ENCODE assay signal across 1 cellular context in the genomic region with DNA sequence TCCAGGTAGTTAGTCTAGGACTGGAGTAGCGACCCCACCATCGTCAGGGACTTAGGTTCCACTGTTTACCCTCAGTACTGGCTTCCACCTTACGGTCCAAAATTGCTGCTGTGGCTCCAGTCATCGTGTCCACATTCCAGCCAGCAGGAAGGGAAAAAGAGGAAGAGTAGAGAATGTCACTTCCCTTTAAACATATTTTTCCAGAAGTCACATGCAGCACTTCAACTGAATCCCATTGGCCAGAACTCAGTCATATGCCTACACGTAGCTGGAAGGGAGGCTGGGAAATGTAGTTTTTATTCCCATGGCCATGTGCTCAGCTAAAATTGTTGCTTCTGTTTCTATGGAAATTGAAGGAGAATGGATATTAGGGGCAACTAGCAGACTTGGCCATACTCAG.
TF ChIP-seq lines count a peak whose summit lies in the region.

No MANE protein-coding gene starts in this region.

TF ChIP-seq in K562, 482 proteins besides CTCF, POLR2A, EP300 and RAD21 (continued from another document and continues in another):
- TF ChIP-seq, protein P1, sequence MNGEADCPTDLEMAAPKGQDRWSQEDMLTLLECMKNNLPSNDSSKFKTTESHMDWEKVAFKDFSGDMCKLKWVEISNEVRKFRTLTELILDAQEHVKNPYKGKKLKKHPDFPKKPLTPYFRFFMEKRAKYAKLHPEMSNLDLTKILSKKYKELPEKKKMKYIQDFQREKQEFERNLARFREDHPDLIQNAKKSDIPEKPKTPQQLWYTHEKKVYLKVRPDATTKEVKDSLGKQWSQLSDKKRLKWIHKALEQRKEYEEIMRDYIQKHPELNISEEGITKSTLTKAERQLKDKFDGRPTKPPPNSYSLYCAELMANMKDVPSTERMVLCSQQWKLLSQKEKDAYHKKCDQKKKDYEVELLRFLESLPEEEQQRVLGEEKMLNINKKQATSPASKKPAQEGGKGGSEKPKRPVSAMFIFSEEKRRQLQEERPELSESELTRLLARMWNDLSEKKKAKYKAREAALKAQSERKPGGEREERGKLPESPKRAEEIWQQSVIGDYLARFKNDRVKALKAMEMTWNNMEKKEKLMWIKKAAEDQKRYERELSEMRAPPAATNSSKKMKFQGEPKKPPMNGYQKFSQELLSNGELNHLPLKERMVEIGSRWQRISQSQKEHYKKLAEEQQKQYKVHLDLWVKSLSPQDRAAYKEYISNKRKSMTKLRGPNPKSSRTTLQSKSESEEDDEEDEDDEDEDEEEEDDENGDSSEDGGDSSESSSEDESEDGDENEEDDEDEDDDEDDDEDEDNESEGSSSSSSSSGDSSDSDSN (IDR thresholded peaks at IDR 0.05; ENCODE audit: borderline replicate concordance in 1 of 2, low read depth in 2 of 2, low read length in 2 of 2) = no peak
- TF ChIP-seq ASH1L (IDR thresholded peaks at IDR 0.05; ENCODE audit: borderline replicate concordance, low read depth, partially characterized antibody) (no peak), SRF (CRISPR knock-in tag; IDR thresholded peaks at IDR 0.05) (no peak), PYGO2 (tag; IDR thresholded peaks at IDR 0.05) (no peak), SIN3B (IDR thresholded peaks at IDR 0.05; ENCODE audit: low read depth) (no peak), ADNP (tag; IDR thresholded peaks at IDR 0.05) (no peak), FUS (optimal IDR thresholded peaks at IDR 0.05; ENCODE audit: low read depth, low read length) (no peak), KHSRP (IDR thresholded peaks at IDR 0.05) (no peak), HDAC3 (IDR thresholded peaks at IDR 0.05; ENCODE audit: borderline replicate concordance, partially characterized antibody) (no peak), SRSF1 (IDR thresholded peaks at IDR 0.05; ENCODE audit: low read depth, low read length) (no peak), ELF4 (CRISPR knock-in tag; IDR thresholded peaks at IDR 0.05) (no peak), ZBTB8A (IDR thresholded peaks at IDR 0.05; ENCODE audit: partially characterized antibody) (no peak), MTA2 (IDR thresholded peaks at IDR 0.05; ENCODE audit: low read depth) (no peak), RBM14 (IDR thresholded peaks at IDR 0.05; ENCODE audit: borderline replicate concordance, insufficient read depth, low read depth, low read length) (no peak), RBM39 (optimal IDR thresholded peaks at IDR 0.05; ENCODE audit: low read depth, low read length) (no peak), JUND (IDR thresholded peaks at IDR 0.05; ENCODE audit: borderline replicate concordance, low read depth, low read length) (no peak), JUND (tag; IDR thresholded peaks at IDR 0.05; ENCODE audit: borderline replicate concordance, low read depth, low read length) (no peak), SUPT5H (IDR thresholded peaks at IDR 0.05) (no peak), TSC22D4 (tag; IDR thresholded peaks at IDR 0.05) (no peak), KDM5B (IDR thresholded peaks at IDR 0.05; ENCODE audit: insufficient replicate concordance, low read depth, low read length) (no peak), ZNF764 (CRISPR knock-in tag; IDR thresholded peaks at IDR 0.05; ENCODE audit: low read depth) (no peak), ESRRA (IDR thresholded peaks at IDR 0.05; ENCODE audit: borderline replicate concordance, low read depth) (peak; percentile 55; the same call in 1 of the 2 replicates), RBM22 (IDR thresholded peaks at IDR 0.05; ENCODE audit: low read depth, low read length, poor library complexity, severe bottlenecking) (no peak), ZNF384 (IDR thresholded peaks at IDR 0.05; ENCODE audit: low read depth, low read length) (no peak), IFI16 (CRISPR knock-in tag; IDR thresholded peaks at IDR 0.05) (no peak), ZNF143 (CRISPR knock-in tag; IDR thresholded peaks at IDR 0.05) (peak; percentile 83), ELF1 (tag; IDR thresholded peaks at IDR 0.05) (peak; percentile 41; the same call in 1 of the 2 replicates), HNRNPK (IDR thresholded peaks at IDR 0.05; ENCODE audit: low read depth, low read length, poor library complexity, severe bottlenecking) (no peak), HOXB6 (CRISPR knock-in tag; IDR thresholded peaks at IDR 0.05; ENCODE audit: borderline replicate concordance) (no peak), SMAD2 (IDR thresholded peaks at IDR 0.05; ENCODE audit: low read depth, low read length) (no peak), GTF2E2 (tag; IDR thresholded peaks at IDR 0.05) (no peak), XRCC3 (IDR thresholded peaks at IDR 0.05) (no peak), TEAD2 (tag; IDR thresholded peaks at IDR 0.05) (peak; percentile 68; the same call in 1 of the 2 replicates), PHB (CRISPR knock-in tag; IDR thresholded peaks at IDR 0.05) (no peak), PCBP2 (IDR thresholded peaks at IDR 0.05; ENCODE audit: low read depth, low read length, poor library complexity, severe bottlenecking) (no peak), DDX20 (tag; IDR thresholded peaks at IDR 0.05; ENCODE audit: low read depth) (no peak), KAT8 (IDR thresholded peaks at IDR 0.05; ENCODE audit: low read depth) (no peak), PTBP1 (IDR thresholded peaks at IDR 0.05; ENCODE audit: low read depth, low read length) (no peak; the same call in 1 of the 2 replicates), SIRT6 (IDR thresholded peaks at IDR 0.05; ENCODE audit: low read depth, low read length) (no peak), ETS2 (tag; IDR thresholded peaks at IDR 0.05; ENCODE audit: borderline replicate concordance, poor library complexity, severe bottlenecking) (no peak), KLF1 (tag; IDR thresholded peaks at IDR 0.05) (no peak)
- TF ChIP-seq, protein P2, sequence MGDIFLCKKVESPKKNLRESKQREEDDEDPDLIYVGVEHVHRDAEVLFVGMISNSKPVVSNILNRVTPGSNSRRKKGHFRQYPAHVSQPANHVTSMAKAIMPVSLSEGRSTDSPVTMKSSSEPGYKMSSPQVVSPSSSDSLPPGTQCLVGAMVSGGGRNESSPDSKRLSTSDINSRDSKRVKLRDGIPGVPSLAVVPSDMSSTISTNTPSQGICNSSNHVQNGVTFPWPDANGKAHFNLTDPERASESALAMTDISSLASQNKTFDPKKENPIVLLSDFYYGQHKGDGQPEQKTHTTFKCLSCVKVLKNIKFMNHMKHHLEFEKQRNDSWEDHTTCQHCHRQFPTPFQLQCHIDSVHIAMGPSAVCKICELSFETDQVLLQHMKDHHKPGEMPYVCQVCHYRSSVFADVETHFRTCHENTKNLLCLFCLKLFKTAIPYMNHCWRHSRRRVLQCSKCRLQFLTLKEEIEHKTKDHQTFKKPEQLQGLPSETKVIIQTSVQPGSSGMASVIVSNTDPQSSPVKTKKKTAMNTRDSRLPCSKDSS (IDR thresholded peaks at IDR 0.05; ENCODE audit: low read depth, partially characterized antibody) = no peak
- TF ChIP-seq, protein P3, sequence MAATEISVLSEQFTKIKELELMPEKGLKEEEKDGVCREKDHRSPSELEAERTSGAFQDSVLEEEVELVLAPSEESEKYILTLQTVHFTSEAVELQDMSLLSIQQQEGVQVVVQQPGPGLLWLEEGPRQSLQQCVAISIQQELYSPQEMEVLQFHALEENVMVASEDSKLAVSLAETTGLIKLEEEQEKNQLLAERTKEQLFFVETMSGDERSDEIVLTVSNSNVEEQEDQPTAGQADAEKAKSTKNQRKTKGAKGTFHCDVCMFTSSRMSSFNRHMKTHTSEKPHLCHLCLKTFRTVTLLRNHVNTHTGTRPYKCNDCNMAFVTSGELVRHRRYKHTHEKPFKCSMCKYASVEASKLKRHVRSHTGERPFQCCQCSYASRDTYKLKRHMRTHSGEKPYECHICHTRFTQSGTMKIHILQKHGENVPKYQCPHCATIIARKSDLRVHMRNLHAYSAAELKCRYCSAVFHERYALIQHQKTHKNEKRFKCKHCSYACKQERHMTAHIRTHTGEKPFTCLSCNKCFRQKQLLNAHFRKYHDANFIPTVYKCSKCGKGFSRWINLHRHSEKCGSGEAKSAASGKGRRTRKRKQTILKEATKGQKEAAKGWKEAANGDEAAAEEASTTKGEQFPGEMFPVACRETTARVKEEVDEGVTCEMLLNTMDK (IDR thresholded peaks at IDR 0.05; ENCODE audit: borderline replicate concordance, insufficient read depth, low read depth, low read length, poor library complexity, severe bottlenecking) = no peak
- TF ChIP-seq, protein P4, sequence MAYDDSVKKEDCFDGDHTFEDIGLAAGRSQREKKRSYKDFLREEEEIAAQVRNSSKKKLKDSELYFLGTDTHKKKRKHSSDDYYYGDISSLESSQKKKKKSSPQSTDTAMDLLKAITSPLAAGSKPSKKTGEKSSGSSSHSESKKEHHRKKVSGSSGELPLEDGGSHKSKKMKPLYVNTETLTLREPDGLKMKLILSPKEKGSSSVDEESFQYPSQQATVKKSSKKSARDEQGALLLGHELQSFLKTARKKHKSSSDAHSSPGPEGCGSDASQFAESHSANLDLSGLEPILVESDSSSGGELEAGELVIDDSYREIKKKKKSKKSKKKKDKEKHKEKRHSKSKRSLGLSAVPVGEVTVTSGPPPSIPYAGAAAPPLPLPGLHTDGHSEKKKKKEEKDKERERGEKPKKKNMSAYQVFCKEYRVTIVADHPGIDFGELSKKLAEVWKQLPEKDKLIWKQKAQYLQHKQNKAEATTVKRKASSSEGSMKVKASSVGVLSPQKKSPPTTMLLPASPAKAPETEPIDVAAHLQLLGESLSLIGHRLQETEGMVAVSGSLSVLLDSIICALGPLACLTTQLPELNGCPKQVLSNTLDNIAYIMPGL (CRISPR knock-in tag; IDR thresholded peaks at IDR 0.05) = no peak
- TF ChIP-seq, protein P5, sequence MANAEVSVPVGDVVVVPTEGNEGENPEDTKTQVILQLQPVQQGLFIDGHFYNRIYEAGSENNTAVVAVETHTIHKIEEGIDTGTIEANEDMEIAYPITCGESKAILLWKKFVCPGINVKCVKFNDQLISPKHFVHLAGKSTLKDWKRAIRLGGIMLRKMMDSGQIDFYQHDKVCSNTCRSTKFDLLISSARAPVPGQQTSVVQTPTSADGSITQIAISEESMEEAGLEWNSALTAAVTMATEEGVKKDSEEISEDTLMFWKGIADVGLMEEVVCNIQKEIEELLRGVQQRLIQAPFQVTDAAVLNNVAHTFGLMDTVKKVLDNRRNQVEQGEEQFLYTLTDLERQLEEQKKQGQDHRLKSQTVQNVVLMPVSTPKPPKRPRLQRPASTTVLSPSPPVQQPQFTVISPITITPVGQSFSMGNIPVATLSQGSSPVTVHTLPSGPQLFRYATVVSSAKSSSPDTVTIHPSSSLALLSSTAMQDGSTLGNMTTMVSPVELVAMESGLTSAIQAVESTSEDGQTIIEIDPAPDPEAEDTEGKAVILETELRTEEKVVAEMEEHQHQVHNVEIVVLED (CRISPR knock-in tag; IDR thresholded peaks at IDR 0.05) = no peak
- TF ChIP-seq, protein P6, sequence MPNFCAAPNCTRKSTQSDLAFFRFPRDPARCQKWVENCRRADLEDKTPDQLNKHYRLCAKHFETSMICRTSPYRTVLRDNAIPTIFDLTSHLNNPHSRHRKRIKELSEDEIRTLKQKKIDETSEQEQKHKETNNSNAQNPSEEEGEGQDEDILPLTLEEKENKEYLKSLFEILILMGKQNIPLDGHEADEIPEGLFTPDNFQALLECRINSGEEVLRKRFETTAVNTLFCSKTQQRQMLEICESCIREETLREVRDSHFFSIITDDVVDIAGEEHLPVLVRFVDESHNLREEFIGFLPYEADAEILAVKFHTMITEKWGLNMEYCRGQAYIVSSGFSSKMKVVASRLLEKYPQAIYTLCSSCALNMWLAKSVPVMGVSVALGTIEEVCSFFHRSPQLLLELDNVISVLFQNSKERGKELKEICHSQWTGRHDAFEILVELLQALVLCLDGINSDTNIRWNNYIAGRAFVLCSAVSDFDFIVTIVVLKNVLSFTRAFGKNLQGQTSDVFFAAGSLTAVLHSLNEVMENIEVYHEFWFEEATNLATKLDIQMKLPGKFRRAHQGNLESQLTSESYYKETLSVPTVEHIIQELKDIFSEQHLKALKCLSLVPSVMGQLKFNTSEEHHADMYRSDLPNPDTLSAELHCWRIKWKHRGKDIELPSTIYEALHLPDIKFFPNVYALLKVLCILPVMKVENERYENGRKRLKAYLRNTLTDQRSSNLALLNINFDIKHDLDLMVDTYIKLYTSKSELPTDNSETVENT (CRISPR knock-in tag; IDR thresholded peaks at IDR 0.05) = no peak
- TF ChIP-seq, protein P7, sequence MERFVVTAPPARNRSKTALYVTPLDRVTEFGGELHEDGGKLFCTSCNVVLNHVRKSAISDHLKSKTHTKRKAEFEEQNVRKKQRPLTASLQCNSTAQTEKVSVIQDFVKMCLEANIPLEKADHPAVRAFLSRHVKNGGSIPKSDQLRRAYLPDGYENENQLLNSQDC (CRISPR knock-in tag; IDR thresholded peaks at IDR 0.05) = no peak
- TF ChIP-seq, protein P8, sequence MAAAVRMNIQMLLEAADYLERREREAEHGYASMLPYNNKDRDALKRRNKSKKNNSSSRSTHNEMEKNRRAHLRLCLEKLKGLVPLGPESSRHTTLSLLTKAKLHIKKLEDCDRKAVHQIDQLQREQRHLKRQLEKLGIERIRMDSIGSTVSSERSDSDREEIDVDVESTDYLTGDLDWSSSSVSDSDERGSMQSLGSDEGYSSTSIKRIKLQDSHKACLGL (CRISPR knock-in tag; IDR thresholded peaks at IDR 0.05; ENCODE audit: borderline replicate concordance, poor library complexity, severe bottlenecking) = no peak
- TF ChIP-seq, protein P9, sequence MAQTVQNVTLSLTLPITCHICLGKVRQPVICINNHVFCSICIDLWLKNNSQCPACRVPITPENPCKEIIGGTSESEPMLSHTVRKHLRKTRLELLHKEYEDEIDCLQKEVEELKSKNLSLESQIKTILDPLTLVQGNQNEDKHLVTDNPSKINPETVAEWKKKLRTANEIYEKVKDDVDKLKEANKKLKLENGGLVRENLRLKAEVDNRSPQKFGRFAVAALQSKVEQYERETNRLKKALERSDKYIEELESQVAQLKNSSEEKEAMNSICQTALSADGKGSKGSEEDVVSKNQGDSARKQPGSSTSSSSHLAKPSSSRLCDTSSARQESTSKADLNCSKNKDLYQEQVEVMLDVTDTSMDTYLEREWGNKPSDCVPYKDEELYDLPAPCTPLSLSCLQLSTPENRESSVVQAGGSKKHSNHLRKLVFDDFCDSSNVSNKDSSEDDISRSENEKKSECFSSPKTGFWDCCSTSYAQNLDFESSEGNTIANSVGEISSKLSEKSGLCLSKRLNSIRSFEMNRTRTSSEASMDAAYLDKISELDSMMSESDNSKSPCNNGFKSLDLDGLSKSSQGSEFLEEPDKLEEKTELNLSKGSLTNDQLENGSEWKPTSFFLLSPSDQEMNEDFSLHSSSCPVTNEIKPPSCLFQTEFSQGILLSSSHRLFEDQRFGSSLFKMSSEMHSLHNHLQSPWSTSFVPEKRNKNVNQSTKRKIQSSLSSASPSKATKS (CRISPR knock-in tag; IDR thresholded peaks at IDR 0.05) = no peak
- TF ChIP-seq, protein P10, sequence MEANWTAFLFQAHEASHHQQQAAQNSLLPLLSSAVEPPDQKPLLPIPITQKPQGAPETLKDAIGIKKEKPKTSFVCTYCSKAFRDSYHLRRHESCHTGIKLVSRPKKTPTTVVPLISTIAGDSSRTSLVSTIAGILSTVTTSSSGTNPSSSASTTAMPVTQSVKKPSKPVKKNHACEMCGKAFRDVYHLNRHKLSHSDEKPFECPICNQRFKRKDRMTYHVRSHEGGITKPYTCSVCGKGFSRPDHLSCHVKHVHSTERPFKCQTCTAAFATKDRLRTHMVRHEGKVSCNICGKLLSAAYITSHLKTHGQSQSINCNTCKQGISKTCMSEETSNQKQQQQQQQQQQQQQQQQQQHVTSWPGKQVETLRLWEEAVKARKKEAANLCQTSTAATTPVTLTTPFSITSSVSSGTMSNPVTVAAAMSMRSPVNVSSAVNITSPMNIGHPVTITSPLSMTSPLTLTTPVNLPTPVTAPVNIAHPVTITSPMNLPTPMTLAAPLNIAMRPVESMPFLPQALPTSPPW (CRISPR knock-in tag; IDR thresholded peaks at IDR 0.05) = no peak
- TF ChIP-seq, protein P11, sequence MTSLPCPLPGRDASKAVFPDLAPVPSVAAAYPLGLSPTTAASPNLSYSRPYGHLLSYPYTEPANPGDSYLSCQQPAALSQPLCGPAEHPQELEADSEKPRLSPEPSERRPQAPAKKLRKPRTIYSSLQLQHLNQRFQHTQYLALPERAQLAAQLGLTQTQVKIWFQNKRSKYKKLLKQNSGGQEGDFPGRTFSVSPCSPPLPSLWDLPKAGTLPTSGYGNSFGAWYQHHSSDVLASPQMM (CRISPR knock-in tag; IDR thresholded peaks at IDR 0.05) = no peak
